Comparison of ENCODE assay signal across 9 cellular contexts in genomic region chr18:60146220-60146960, GRCh38.
DNase-seq lines count a peak whose midpoint lies in the region; ATAC-seq and TF ChIP-seq lines count a peak whose summit lies in the region.
"Had no signal": no experiment of that assay in that cellular context is flagged by ENCODE, and none has a peak within 500 bp of the region (broad histone marks: within the 10 kb centered on the region; RNA-seq: fewer than 3 reads in every experiment).

No MANE protein-coding gene starts in this region.

- no peaks in the 10 kb centered on the region for H4K20me1 ChIP-seq in OCI-LY1 (ENCODE audit: insufficient read depth, low read length)

- CTCF ChIA-PET in activated CD8-positive, alpha-beta T cell treated with anti-CD3 and anti-CD28 coated beads for 36 hours (lab: Charles Lee) = no interaction called here
- CTCF ChIA-PET in activated CD8-positive, alpha-beta T cell treated with anti-CD3 and anti-CD28 coated beads, Interleukin-2, amount 10 ng/mL, durations not matched to agents 7 days and 5 days (lab: Charles Lee) = no interaction called here

- H3K18ac ChIP-seq in mesendoderm (ENCODE audit: low read length) = no peak overlapping the region

- H2AK5ac ChIP-seq in mesendoderm (ENCODE audit: low read length) = no peak overlapping the region

- H3K36me3 ChIP-seq in OCI-LY1 (ENCODE audit: insufficient read depth, low read length) (no peaks in the 10 kb centered on the region), mesendoderm (ENCODE audit: control insufficient read depth, insufficient read depth, low read length) (no peaks in the 10 kb centered on the region)

- peak overlapping the region; percentile 49 for H3K4me2 ChIP-seq in OCI-LY1 (ENCODE audit: low read length)
- no peak overlapping the region for H3K4me2 ChIP-seq in mesendoderm (ENCODE audit: low read length)

- H3K9ac ChIP-seq in OCI-LY1 (ENCODE audit: low read length) (peak overlapping the region; percentile 8; the same call in 1 of the 2 replicates), mesendoderm (ENCODE audit: low read length) (no peak overlapping the region)

- H3K36me3 Mint-ChIP-seq in activated CD8-positive, alpha-beta T cell treated with anti-CD3 and anti-CD28 coated beads for 36 hours (ENCODE audit: low read depth) = no peaks in the 10 kb centered on the region
- no peaks in the 10 kb centered on the region for H3K36me3 Mint-ChIP-seq in activated CD8-positive, alpha-beta T cell treated with anti-CD3 and anti-CD28 coated beads, Interleukin-2, amount 10 ng/mL, durations not matched to agents 7 days and 5 days (ENCODE audit: low read depth)

- H2AFZ ChIP-seq in OCI-LY1 (ENCODE audit: low read length) = peak overlapping the region; percentile 38; the same call in 1 of the 2 replicates

- peak; percentile 27 for ATAC-seq in activated CD8-positive, alpha-beta T cell treated with anti-CD3 and anti-CD28 coated beads for 36 hours
- ATAC-seq in activated CD8-positive, alpha-beta T cell treated with anti-CD3 and anti-CD28 coated beads, Interleukin-2, amount 10 ng/mL, durations not matched to agents 7 days and 5 days = no peak
- peak; percentile 97 for ATAC-seq in HG02981 (IDR thresholded peaks at IDR 0.05; ENCODE audit: unreplicated experiment)

- TF ChIP-seq CTCF in activated CD8-positive, alpha-beta T cell treated with anti-CD3 and anti-CD28 coated beads for 36 hours (IDR thresholded peaks at IDR 0.05) = no peak
- TF ChIP-seq CTCF in OCI-LY1 (IDR thresholded peaks at IDR 0.05; ENCODE audit: low read length) = no peak

- H4K8ac ChIP-seq in mesendoderm (ENCODE audit: low read depth, low read length) = no peak overlapping the region

- no peaks in the 10 kb centered on the region for H3K9me3 Mint-ChIP-seq in activated CD8-positive, alpha-beta T cell treated with anti-CD3 and anti-CD28 coated beads for 36 hours
- H3K9me3 Mint-ChIP-seq in activated CD8-positive, alpha-beta T cell treated with anti-CD3 and anti-CD28 coated beads, Interleukin-2, amount 10 ng/mL, durations not matched to agents 7 days and 5 days (ENCODE audit: insufficient read depth) = no peaks in the 10 kb centered on the region

- H3K9me3 ChIP-seq in OCI-LY1 (ENCODE audit: low read length) = no peaks in the 10 kb centered on the region

- H2BK5ac ChIP-seq in mesendoderm (ENCODE audit: low read length) = no peak overlapping the region

- DNase-seq in activated CD8-positive, alpha-beta T cell treated with anti-CD3 and anti-CD28 coated beads for 36 hours = no peak
- DNase-seq in activated CD8-positive, alpha-beta T cell treated with anti-CD3 and anti-CD28 coated beads, Interleukin-2, amount 10 ng/mL, durations not matched to agents 7 days and 5 days = no peak
- no peak for DNase-seq in GM19238 (ENCODE audit: insufficient read length, low spot score)
- DNase-seq in activated gamma-delta T cell (lab: John Stamatoyannopoulos, UW) = no peak
- no peak for DNase-seq in retina
- no peak for DNase-seq in mesendoderm
- DNase-seq: amygdala had no signal

- H4K5ac ChIP-seq in mesendoderm (ENCODE audit: low read length) = no peak overlapping the region

- no peaks in the 10 kb centered on the region for H3K4me1 Mint-ChIP-seq in activated CD8-positive, alpha-beta T cell treated with anti-CD3 and anti-CD28 coated beads for 36 hours (ENCODE audit: low read depth)
- H3K4me1 Mint-ChIP-seq in activated CD8-positive, alpha-beta T cell treated with anti-CD3 and anti-CD28 coated beads, Interleukin-2, amount 10 ng/mL, durations not matched to agents 7 days and 5 days (ENCODE audit: low read depth) = no peaks in the 10 kb centered on the region

- no CpG with 5 or more reads among the region's 11 CpGs for WGBS in mesendoderm (ENCODE audit: extremely low coverage, insufficient coverage, low lambda C conversion rate)

- no peaks in the 10 kb centered on the region for H3K9me2 ChIP-seq in OCI-LY1 (ENCODE audit: low read depth, low read length)

- no peak overlapping the region for H2BK120ac ChIP-seq in mesendoderm (ENCODE audit: low read depth, low read length)

- H3K4me1 ChIP-seq in OCI-LY1 (ENCODE audit: insufficient read depth, low read length, severe bottlenecking) = peaks cover 59% of the 10 kb centered on the region
- H3K4me1 ChIP-seq in mesendoderm (ENCODE audit: control insufficient read depth, low read depth, low read length) = no peaks in the 10 kb centered on the region

- H3K4me3 Mint-ChIP-seq in activated CD8-positive, alpha-beta T cell treated with anti-CD3 and anti-CD28 coated beads for 36 hours = no peak overlapping the region
- no peak overlapping the region for H3K4me3 Mint-ChIP-seq in activated CD8-positive, alpha-beta T cell treated with anti-CD3 and anti-CD28 coated beads, Interleukin-2, amount 10 ng/mL, durations not matched to agents 7 days and 5 days

- no peak overlapping the region for H2BK15ac ChIP-seq in mesendoderm (replicated peaks; ENCODE audit: low read depth)

- H3K79me1 ChIP-seq in mesendoderm (ENCODE audit: low read length) = no peaks in the 10 kb centered on the region

- H3K4me3 ChIP-seq in OCI-LY1 (ENCODE audit: low read depth, low read length, poor library complexity, severe bottlenecking) (peak overlapping the region; percentile 4), mesendoderm (ENCODE audit: low read length) (no peak overlapping the region)

- no peak overlapping the region for H3K23ac ChIP-seq in mesendoderm (ENCODE audit: low read length)

- no peaks in the 10 kb centered on the region for H3F3A ChIP-seq in OCI-LY1 (ENCODE audit: insufficient read depth, low read length)

- H3K4ac ChIP-seq in mesendoderm (ENCODE audit: low read depth, low read length) = no peak overlapping the region

- no peak overlapping the region for H3K56ac ChIP-seq in mesendoderm (ENCODE audit: low read length)

- POLR2A ChIA-PET in activated CD8-positive, alpha-beta T cell treated with anti-CD3 and anti-CD28 coated beads for 36 hours (lab: Charles Lee) = no interaction called here
- POLR2A ChIA-PET in activated CD8-positive, alpha-beta T cell treated with anti-CD3 and anti-CD28 coated beads, Interleukin-2, amount 10 ng/mL, durations not matched to agents 7 days and 5 days (lab: Charles Lee) = no interaction called here

- peaks cover 1% of the 10 kb centered on the region for H3K27me3 Mint-ChIP-seq in activated CD8-positive, alpha-beta T cell treated with anti-CD3 and anti-CD28 coated beads for 36 hours
- peaks cover 2% of the 10 kb centered on the region for H3K27me3 Mint-ChIP-seq in activated CD8-positive, alpha-beta T cell treated with anti-CD3 and anti-CD28 coated beads, Interleukin-2, amount 10 ng/mL, durations not matched to agents 7 days and 5 days (ENCODE audit: low read depth)

- H3K27me3 ChIP-seq in OCI-LY1 (ENCODE audit: insufficient read depth, low read length) = no peaks in the 10 kb centered on the region
- H3K27me3 ChIP-seq in mesendoderm (ENCODE audit: insufficient read depth, low read length, poor library complexity) = no peaks in the 10 kb centered on the region

- H3K79me2 ChIP-seq in OCI-LY1 (ENCODE audit: insufficient read depth, low read length) = no peaks in the 10 kb centered on the region
- H3K79me2 ChIP-seq in mesendoderm (ENCODE audit: control insufficient read depth, insufficient read depth, low read length) = no peaks in the 10 kb centered on the region

- intact Hi-C loops in activated CD8-positive, alpha-beta T cell treated with anti-CD3 and anti-CD28 coated beads for 36 hours (cut with micrococcal nuclease) = no loop called here

- H3K27ac Mint-ChIP-seq in activated CD8-positive, alpha-beta T cell treated with anti-CD3 and anti-CD28 coated beads for 36 hours = no peak overlapping the region
- no peak overlapping the region for H3K27ac Mint-ChIP-seq in activated CD8-positive, alpha-beta T cell treated with anti-CD3 and anti-CD28 coated beads, Interleukin-2, amount 10 ng/mL, durations not matched to agents 7 days and 5 days

- H3K27ac ChIP-seq in OCI-LY1 (ENCODE audit: low read depth, low read length, poor library complexity, severe bottlenecking) = peak overlapping the region; percentile 84
- no peak overlapping the region for H3K27ac ChIP-seq in mesendoderm (ENCODE audit: low read depth, low read length)
